15 cellular contexts compared by ENCODE assay signal in the genomic region with DNA sequence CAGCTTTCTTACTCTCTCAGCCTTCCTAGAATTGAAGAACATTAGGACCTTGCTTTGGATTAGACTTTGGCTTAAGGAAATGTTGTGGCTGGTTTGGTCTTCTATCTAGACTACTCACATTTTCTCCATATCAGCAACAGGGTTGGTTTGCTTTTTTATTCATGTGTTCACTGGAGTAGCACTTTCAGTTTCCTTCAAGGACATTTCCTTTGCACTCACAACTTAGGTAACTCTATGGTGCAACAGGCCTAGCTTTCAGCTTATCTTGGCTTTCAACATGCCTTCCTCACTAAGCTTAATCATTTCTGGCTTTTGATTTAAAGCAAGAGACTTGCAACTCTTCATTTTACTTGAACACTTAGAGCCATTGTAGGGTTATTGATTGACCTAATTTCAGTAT.
DNase-seq lines count a peak whose midpoint lies in the region; ATAC-seq and TF ChIP-seq lines count a peak whose summit lies in the region.
"Had no signal": no experiment of that assay in that cellular context is flagged by ENCODE, and none has a peak within 500 bp of the region (broad histone marks: within the 10 kb centered on the region; RNA-seq: fewer than 3 reads in every experiment).

No MANE protein-coding gene starts in this region.

- no peaks in the 10 kb centered on the region for H3F3A ChIP-seq in MM.1S (ENCODE audit: insufficient read depth, low read length)

- H3K4me2 ChIP-seq in MM.1S (ENCODE audit: low read depth, low read length) = peak overlapping the region; percentile 27; the same call in 1 of the 2 replicates

- 0 out of 2 replicates have a peak overlapping the region, but pooled peaks have one; percentile 28 for H2AFZ ChIP-seq in MM.1S (ENCODE audit: low read length)

- H3K36me3 ChIP-seq in MM.1S (replicated peaks; ENCODE audit: insufficient read depth, low read length) (no peaks in the 10 kb centered on the region), neutrophil (no peaks in the 10 kb centered on the region)
- H3K36me3 ChIP-seq: spleen, vagina had no signal

- no peak overlapping the region for H3K9ac ChIP-seq in MM.1S (ENCODE audit: low read length)

- no peaks in the 10 kb centered on the region for H3K9me2 ChIP-seq in MM.1S (replicated peaks; ENCODE audit: insufficient read depth, low read length)

- DNase-seq in MM.1S (peak; percentile 51), DMS53 (lab: John Stamatoyannopoulos, UW) (no peak), ecto neural progenitor cell (ENCODE audit: low spot score) (no peak), NCI-H2171 (lab: John Stamatoyannopoulos, UW) (no peak)
- DNase-seq: activated effector memory CD4-positive, alpha-beta T cell treated with anti-CD3 and anti-CD28 coated beads, Interleukin-2, amount 50 U/mL, for 16 hours; central memory CD4-positive, alpha-beta T cell; naive B cell; NCI-H446 treated with DMSO at 0.1 percent for 48 hours; Right ventricle myocardium superior; spleen had no signal

- no peaks in the 10 kb centered on the region for H4K20me1 ChIP-seq in MM.1S (ENCODE audit: insufficient read depth, low read length)

- no peak overlapping the region for H3K4me3 ChIP-seq in MM.1S (ENCODE audit: low read length)
- no peak overlapping the region for H3K4me3 ChIP-seq in neutrophil (ENCODE audit: low read depth in 1 of 2, low read length in 1 of 2)
- H3K4me3 ChIP-seq: K562, spleen, vagina had no signal

- no peaks in the 10 kb centered on the region for H3K9me3 ChIP-seq in MM.1S (replicated peaks; ENCODE audit: insufficient read depth, low read length)
- H3K9me3 ChIP-seq in neutrophil = no peaks in the 10 kb centered on the region
- H3K9me3 ChIP-seq: vagina had no signal

- H3K27ac ChIP-seq in MM.1S (ENCODE audit: low read length) (no peak overlapping the region), neutrophil (peak overlapping the region; percentile 39)
- H3K27ac ChIP-seq: vagina had no signal

- H3K4me1 ChIP-seq in MM.1S (ENCODE audit: low read length) = no peaks in the 10 kb centered on the region; the same call in 1 of the 2 replicates
- peaks cover 19 to 29% of the 10 kb centered on the region in 2 experiments for H3K4me1 ChIP-seq in neutrophil (ENCODE audit: control insufficient read depth in 1 of 2, insufficient read depth in 1 of 2, low read depth in 1 of 2, low read length in 1 of 2)
- H3K4me1 ChIP-seq: spleen, vagina had no signal

- no peaks in the 10 kb centered on the region for H3K79me2 ChIP-seq in MM.1S (ENCODE audit: low read length)

- TF ChIP-seq CTCF in MM.1S (IDR thresholded peaks at IDR 0.05; ENCODE audit: low read length) = no peak
- TF ChIP-seq CTCF in neutrophil (IDR thresholded peaks at IDR 0.05) = no peak

- no peaks in the 10 kb centered on the region for H3K27me3 ChIP-seq in MM.1S (replicated peaks; ENCODE audit: insufficient read depth, low read length)
- no peaks in the 10 kb centered on the region for H3K27me3 ChIP-seq in neutrophil
- H3K27me3 ChIP-seq: spleen, vagina had no signal

- ATAC-seq in GM19324 (IDR thresholded peaks at IDR 0.05; ENCODE audit: low FRiP score, unreplicated experiment) (peak; percentile 91), HG02678 (IDR thresholded peaks at IDR 0.05; ENCODE audit: unreplicated experiment) (peak; percentile 81)
- ATAC-seq: K562 had no signal
